In genomic region chr2:40451926-40452605, GRCh38 we compare ENCODE assay signal across 8 cellular contexts. TPM values are rescaled to one million over a fixed set of nuclear protein-coding genes. Genes with fewer than 3 reads are reported as not detected.
DNase-seq lines count a peak whose midpoint lies in the region; ATAC-seq and TF ChIP-seq lines count a peak whose summit lies in the region.

SLC8A1 (minus strand) TSS chr2:40452090.

- DNase-seq in ELF-1 (ENCODE audit: low read depth, low spot score) (peak; percentile 26), T1000 (lab: John Stamatoyannopoulos, UW) (peak; percentile 11), fibroblast of lung (ENCODE audit: low read depth in 2 of 2) (peak; percentile 49 to 61), natural killer cell (no peak), amniotic stem cell (lab: John Stamatoyannopoulos, UW) (no peak), SKM-1 treated with dmso at 0.1 percent for 144 hours (lab: John Stamatoyannopoulos, UW; ENCODE audit: unreplicated experiment) (no peak), NCI-H128 (lab: John Stamatoyannopoulos, UW; ENCODE audit: unreplicated experiment) (no peak)

- H3K9ac ChIP-seq in fibroblast of lung (ENCODE audit: insufficient read depth, low read length): peak within 1 kb of the TSS; percentile 44

- peak within 1 kb of the TSS; percentile 90 for H2AFZ ChIP-seq in fibroblast of lung (ENCODE audit: low read length)

- peaks cover 2% of the 10 kb centered on the region in 2 donors for H3K9me3 Mint-ChIP-seq in natural killer cell

- H3K27ac ChIP-seq in fibroblast of lung (ENCODE audit: insufficient read depth, low read length): peak within 1 kb of the TSS; percentile 71

- no peaks in the 10 kb centered on the region for H4K20me1 ChIP-seq in fibroblast of lung (ENCODE audit: control insufficient read depth, extremely low read depth, insufficient read depth, low read length)

- H3K27me3 ChIP-seq in fibroblast of lung (ENCODE audit: control insufficient read depth, insufficient read depth, low read length): no peaks in the 10 kb centered on the region

- peak within 1 kb of the TSS; percentile 84 to 89 (median 85) for H3K4me3 ChIP-seq in fibroblast of lung (replicated peaks in 1 of 4; ENCODE audit: control extremely low read depth in 1 of 4, insufficient read depth in 1 of 4, low read depth in 3 of 4, low read length in 4 of 4)

- H3K27ac Mint-ChIP-seq in natural killer cell: no peak within 1 kb of the TSS

- peaks cover 7% of the 10 kb centered on the region for H3K36me3 Mint-ChIP-seq in natural killer cell

- H3K9me3 ChIP-seq in fibroblast of lung (ENCODE audit: control insufficient read depth, insufficient read depth, low read depth, low read length): no peaks in the 10 kb centered on the region

- H3K79me2 ChIP-seq in fibroblast of lung (ENCODE audit: control insufficient read depth, insufficient read depth, low read length): peaks cover 17% of the 10 kb centered on the region

- no peaks in the 10 kb centered on the region for H3K36me3 ChIP-seq in fibroblast of lung (ENCODE audit: control insufficient read depth, insufficient read depth, low read length)

- peaks cover 19 to 29% of the 10 kb centered on the region in 2 donors for H3K27me3 Mint-ChIP-seq in natural killer cell (ENCODE audit: low read depth in 2 of 2)

- H3K4me2 ChIP-seq in fibroblast of lung (ENCODE audit: extremely low read depth, insufficient read depth, low read length): peak within 1 kb of the TSS; percentile 89

- peak within 1 kb of the TSS; percentile 77 for H3K4me3 Mint-ChIP-seq in natural killer cell

- ATAC-seq in HG02885 (IDR thresholded peaks at IDR 0.05; ENCODE audit: poor library complexity, unreplicated experiment) (peak; percentile 65), natural killer cell (peak in 1 of 3 donors; percentile 18)

- intact Hi-C loops in natural killer cell (cut with micrococcal nuclease): no loop called here

- H3K4me1 ChIP-seq in fibroblast of lung (ENCODE audit: control insufficient read depth, extremely low read depth, insufficient read depth, low read length): peaks cover 2% of the 10 kb centered on the region

- no peak for TF ChIP-seq CTCF in fibroblast of lung (conservative IDR thresholded peaks at IDR 0.05 in 1 of 2, IDR thresholded peaks at IDR 0.05 in 1 of 2; ENCODE audit: low read depth in 1 of 2, low read length in 2 of 2)
- no peak for TF ChIP-seq CTCF in natural killer cell (IDR thresholded peaks at IDR 0.05)

- peaks cover 6% of the 10 kb centered on the region in 2 donors for H3K4me1 Mint-ChIP-seq in natural killer cell

RNA-seq across cellular contexts. Expression of gene SLC8A1, which starts in this region (rescaled TPM):
- 74.0 and 109 TPM in 2 replicates for total RNA-seq in fibroblast of lung
- 16.0 and 17.4 TPM in 2 replicates for polyA plus RNA-seq in fibroblast of lung
- polyA plus RNA-seq in fibroblast of lung (2012): 10.2 and 11.3 TPM in 2 replicates
- 16.0 and 19.7 TPM in 2 replicates for polyA minus RNA-seq in fibroblast of lung (ENCODE audit: low replicate concordance)
- 1 to 10 TPM; 1.4 to 4.7 (median 3.6) TPM for total RNA-seq in natural killer cell

Comparison
In these comparisons a context has a peak if more than half of its experiments do, and no peak if none do; other contexts are left out.
1. RNA of gene SLC8A1 (total RNA-seq): 74.0 to 109 TPM in fibroblast of lung; 1.4 to 4.7 TPM in natural killer cell; every median in the first group is over 10 times any median in the second.
2. DNase-seq: peak in ELF-1 (single experiment), T1000 (single experiment) and fibroblast of lung (2 of 2); none in natural killer cell (single experiment), amniotic stem cell (single experiment), SKM-1 treated with dmso at 0.1 percent for 144 hours (single experiment) and NCI-H128 (single experiment).